ENCODE assay signal across 14 cellular contexts in the genomic region with DNA sequence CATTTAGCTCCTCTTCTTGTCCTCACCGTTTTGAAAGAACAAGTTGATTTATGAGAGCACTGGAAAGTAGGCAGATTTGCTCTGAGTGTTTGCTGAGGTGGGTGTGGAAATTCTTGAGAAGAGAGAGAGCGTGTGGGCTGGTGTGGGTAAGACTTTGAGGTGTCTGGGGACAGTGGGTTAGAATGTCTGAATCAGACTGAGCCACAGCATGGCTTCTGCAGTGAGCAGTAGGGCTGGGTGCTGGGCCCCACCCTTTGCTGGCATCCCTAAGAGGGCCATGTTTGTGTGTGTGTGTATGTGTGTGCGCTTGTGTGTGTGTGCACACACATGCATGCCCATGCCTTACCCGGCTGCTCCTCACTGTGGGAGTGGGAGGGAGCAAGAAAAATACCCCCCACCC.
DNase-seq lines count a peak whose midpoint lies in the region; ATAC-seq, FAIRE-seq and TF ChIP-seq lines count a peak whose summit lies in the region.
"Had no signal": no experiment of that assay in that cellular context is flagged by ENCODE, and none has a peak within 500 bp of the region (broad histone marks: within the 10 kb centered on the region; RNA-seq: fewer than 3 reads in every experiment).

No MANE protein-coding gene starts in this region.

- peak; percentile 60 for DNase-seq in AG08396 (ENCODE audit: low spot score)
- DNase-seq in T-helper 2 cell treated with Interferon-gamma antibody and Interleukin-4, amounts not matched to agents 5 μg/mL and 100 μg/mL, for 36 hours (ENCODE audit: low spot score), result peak; percentile 67
- DNase-seq in esophagus muscularis mucosa (ENCODE audit: extremely low spot score), result peak; percentile 87
- peak; percentile 69 for DNase-seq in stimulated activated CD4-positive, alpha-beta T cell treated with anti-CD3 and anti-CD28 coated beads, Interleukin-15, amount 100 ng/mL, for 24 hours
- no peak for DNase-seq in NCI-H2107 treated with DMSO at 0.1 percent for 48 hours (lab: John Stamatoyannopoulos, UW; ENCODE audit: unreplicated experiment)
- DNase-seq in GM12891 (ENCODE audit: insufficient read length, low spot score), result no peak
- DNase-seq in RWPE1 (ENCODE audit: low spot score), result no peak
- DNase-seq: GOT3; natural killer cell; NCI-H187; NK-92 treated with Interleukin-12 subunit alpha and Interleukin-12 subunit beta, amount 100 ng/mL, for 24 hours; T-helper 1 cell had no signal

- H3K27me3 Mint-ChIP-seq in T-helper 2 cell treated with Interferon-gamma antibody and Interleukin-4, amounts not matched to agents 5 μg/mL and 100 μg/mL, for 36 hours (ENCODE audit: low read depth), result no peaks in the 10 kb centered on the region

- no peaks in the 10 kb centered on the region for H3K36me3 Mint-ChIP-seq in T-helper 2 cell treated with Interferon-gamma antibody and Interleukin-4, amounts not matched to agents 5 μg/mL and 100 μg/mL, for 36 hours (ENCODE audit: low read depth)

- H3K4me1 Mint-ChIP-seq in T-helper 2 cell treated with Interferon-gamma antibody and Interleukin-4, amounts not matched to agents 5 μg/mL and 100 μg/mL, for 36 hours (ENCODE audit: low read depth), result peaks cover 3% of the 10 kb centered on the region

- intact Hi-C loops in esophagus muscularis mucosa (cut with DNase I), result no loop called here

- H3K4me3 Mint-ChIP-seq in T-helper 2 cell treated with Interferon-gamma antibody and Interleukin-4, amounts not matched to agents 5 μg/mL and 100 μg/mL, for 36 hours, result no peak overlapping the region
- H3K4me3 Mint-ChIP-seq: natural killer cell had no signal

- ATAC-seq in HG03139 (IDR thresholded peaks at IDR 0.05; ENCODE audit: unreplicated experiment), result no peak
- ATAC-seq: natural killer cell had no signal

- WGBS in esophagus muscularis mucosa, result 56% methylated on average over 3 of the region's 4 CpGs

- H3K27ac Mint-ChIP-seq in T-helper 2 cell treated with Interferon-gamma antibody and Interleukin-4, amounts not matched to agents 5 μg/mL and 100 μg/mL, for 36 hours, result no peak overlapping the region
- H3K27ac Mint-ChIP-seq: natural killer cell had no signal

- no peaks in the 10 kb centered on the region for H3K36me3 ChIP-seq in esophagus muscularis mucosa

- no peaks in the 10 kb centered on the region for H3K27me3 ChIP-seq in esophagus muscularis mucosa

- TF ChIP-seq CTCF in esophagus muscularis mucosa (IDR thresholded peaks at IDR 0.05), result no peak
- TF ChIP-seq CTCF in RWPE1 (conservative IDR thresholded peaks at IDR 0.05; ENCODE audit: low read depth), result no peak

- no peak for TF ChIP-seq EP300 in esophagus muscularis mucosa (IDR thresholded peaks at IDR 0.05)

- CTCF ChIA-PET in RWPE1 (lab: Yijun Ruan, JAX), result no interaction called here

- peaks cover 0 to 25% (median 15%) of the 10 kb centered on the region in 4 donors for H3K9me3 ChIP-seq in esophagus muscularis mucosa

- POLR2A ChIA-PET in RWPE1 (lab: Yijun Ruan, JAX; ENCODE audit: low non-redundant PET), result no interaction called here

- peaks cover 22% of the 10 kb centered on the region for H3K9me3 Mint-ChIP-seq in T-helper 2 cell treated with Interferon-gamma antibody and Interleukin-4, amounts not matched to agents 5 μg/mL and 100 μg/mL, for 36 hours

- peaks cover 0 to 15% (median 12%) of the 10 kb centered on the region in 4 donors for H3K4me1 ChIP-seq in esophagus muscularis mucosa

- peak overlapping the region in 2 of 4 donors; percentile 6 to 25 for H3K27ac ChIP-seq in esophagus muscularis mucosa (replicated peaks in 1 of 4)
- no peak overlapping the region; the same call in 1 of the 2 replicates for H3K27ac ChIP-seq in RWPE1

- no peak for TF ChIP-seq POLR2A in esophagus muscularis mucosa (IDR thresholded peaks at IDR 0.05; ENCODE audit: low read depth)
- no peak for TF ChIP-seq POLR2A in GM12891 (IDR thresholded peaks at IDR 0.05; ENCODE audit: low read depth, low read length)

- H3K4me3 ChIP-seq in esophagus muscularis mucosa, result no peak overlapping the region

- FAIRE-seq in GM12891 (lab: Jason Lieb, UNC), result no peak
- FAIRE-seq: islet of Langerhans had no signal

TF ChIP-seq in GM12891, 5 proteins besides CTCF, POLR2A, EP300 and RAD21:
- TF ChIP-seq SPI1 (IDR thresholded peaks at IDR 0.05; ENCODE audit: low read depth, low read length) (no peak), POU2F2 (IDR thresholded peaks at IDR 0.05; ENCODE audit: low read depth, low read length) (no peak), PAX5 (IDR thresholded peaks at IDR 0.05; ENCODE audit: insufficient read depth, low read length, severe bottlenecking) (no peak), POLR2AphosphoS5 (IDR thresholded peaks at IDR 0.05; ENCODE audit: low read depth, low read length) (no peak), TAF1 (IDR thresholded peaks at IDR 0.05; ENCODE audit: low read depth, low read length) (no peak)
TF ChIP-seq in GM12891: peak in this region for 0.

Comparison
In these comparisons a context has a peak if more than half of its experiments do, and no peak if none do; other contexts are left out.
1. DNase-seq: peak in AG08396 (single experiment), T-helper 2 cell treated with Interferon-gamma antibody and Interleukin-4, amounts not matched to agents 5 μg/mL and 100 μg/mL, for 36 hours (single experiment), esophagus muscularis mucosa (single experiment) and stimulated activated CD4-positive, alpha-beta T cell treated with anti-CD3 and anti-CD28 coated beads, Interleukin-15, amount 100 ng/mL, for 24 hours (single experiment); none in NCI-H2107 treated with DMSO at 0.1 percent for 48 hours (single experiment), GM12891 (single experiment) and RWPE1 (single experiment).